In the genomic region with DNA sequence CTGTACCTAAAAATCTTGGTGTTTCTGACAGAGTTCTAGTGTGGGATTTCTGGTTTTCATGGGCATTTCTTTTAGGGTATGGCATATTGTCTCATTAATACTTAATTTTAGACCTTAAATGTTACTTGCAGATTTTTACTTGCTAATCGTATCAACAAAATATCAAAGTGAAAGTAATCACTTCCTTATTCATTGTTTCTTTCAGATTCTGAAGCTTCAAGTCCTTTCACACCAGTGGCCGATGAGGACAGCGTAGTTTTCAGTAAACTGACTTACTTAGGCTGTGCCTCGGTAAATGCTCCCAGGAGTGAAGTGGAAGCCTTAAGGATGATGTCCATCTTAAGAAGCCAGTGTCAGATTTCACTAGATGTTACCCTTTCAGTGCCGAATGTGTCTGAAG, we compare ENCODE assay signal across 27 cellular contexts.
"Had no signal": no experiment of that assay in that cellular context is flagged by ENCODE, and none has a peak within 500 bp of the region (broad histone marks: within the 10 kb centered on the region; RNA-seq: fewer than 3 reads in every experiment).

No MANE protein-coding gene starts in this region.

- H3K27ac ChIP-seq: heart right ventricle, left lung, ovary, right lobe of liver, thoracic aorta, WERI-Rb-1 had no signal

- H3K36me3 ChIP-seq: ovary had no signal

- H3K27ac Mint-ChIP-seq: activated CD4-positive, alpha-beta memory T cell treated with anti-CD3 and anti-CD28 coated beads, Interleukin-2, amount 10 ng/mL, durations not matched to agents 7 days and 5 days; activated CD4-positive, alpha-beta T cell treated with anti-CD3 and anti-CD28 coated beads, Interleukin-2, amount 10 ng/mL, durations not matched to agents 7 days and 5 days; activated naive CD4-positive, alpha-beta T cell treated with anti-CD3 and anti-CD28 coated beads, Interleukin-2, amount 50 U/mL, for 72 hours; effector memory CD8-positive, alpha-beta T cell; mesothelial cell of epicardium; progenitor cell of endocrine pancreas; T-helper 17 cell had no signal

- H3K4me1 Mint-ChIP-seq: mesothelial cell of epicardium, T-helper 17 cell had no signal

- H3K9me3 ChIP-seq: heart right ventricle, left lung, ovary, right lobe of liver, thoracic aorta had no signal

- DNase-seq: activated CD4-positive, alpha-beta memory T cell treated with anti-CD3 and anti-CD28 coated beads, Interleukin-2, amount 10 ng/mL, durations not matched to agents 7 days and 5 days; activated CD4-positive, alpha-beta T cell treated with anti-CD3 and anti-CD28 coated beads for 1 hour; activated CD4-positive, alpha-beta T cell treated with anti-CD3 and anti-CD28 coated beads, Interleukin-2, amount 10 ng/mL, durations not matched to agents 7 days and 5 days; activated naive CD4-positive, alpha-beta T cell; activated T-cell treated with anti-CD3 and anti-CD28 coated beads, Interleukin-2, amount 50 U/mL, for 48 hours; anterior cingulate cortex; cerebellar nuclear complex; cortex of kidney; effector memory CD8-positive, alpha-beta T cell; foreskin melanocyte; heart right ventricle; kidney glomerular epithelial cell; left lung; naive B cell; ovary; right lobe of liver; stimulated activated CD4-positive, alpha-beta T cell treated with anti-CD3 and anti-CD28 coated beads, Interleukin-2, amount 100 ng/mL, for 48 hours; stimulated activated naive CD8-positive, alpha-beta T cell treated with anti-CD3 and anti-CD28 coated beads, Interleukin-15, Interleukin-2, amounts not matched to agents 100 U/mL and 50 U/mL, for 24 hours; T-helper 17 cell; T1000; trophoblast cell; WERI-Rb-1 had no signal

- H3K9me3 Mint-ChIP-seq: activated CD4-positive, alpha-beta memory T cell treated with anti-CD3 and anti-CD28 coated beads, Interleukin-2, amount 10 ng/mL, durations not matched to agents 7 days and 5 days; activated CD4-positive, alpha-beta T cell treated with anti-CD3 and anti-CD28 coated beads, Interleukin-2, amount 10 ng/mL, durations not matched to agents 7 days and 5 days; activated naive CD4-positive, alpha-beta T cell treated with anti-CD3 and anti-CD28 coated beads, Interleukin-2, amount 50 U/mL, for 72 hours; effector memory CD8-positive, alpha-beta T cell; mesothelial cell of epicardium; naive B cell had no signal

- H3K27me3 ChIP-seq: heart right ventricle, left lung, ovary, right lobe of liver had no signal

- ATAC-seq: activated naive CD4-positive, alpha-beta T cell treated with anti-CD3 and anti-CD28 coated beads, Interleukin-2, amount 50 U/mL, for 72 hours; effector memory CD8-positive, alpha-beta T cell; heart right ventricle; left lung; right lobe of liver; stimulated activated naive CD8-positive, alpha-beta T cell treated with anti-CD3 and anti-CD28 coated beads, Interleukin-15, Interleukin-2, amounts not matched to agents 100 U/mL and 50 U/mL, for 24 hours; T-helper 17 cell had no signal

- H3K4me1 ChIP-seq: heart right ventricle, right lobe of liver had no signal

- H3K4me3 Mint-ChIP-seq: activated CD4-positive, alpha-beta memory T cell treated with anti-CD3 and anti-CD28 coated beads, Interleukin-2, amount 10 ng/mL, durations not matched to agents 7 days and 5 days; activated CD4-positive, alpha-beta T cell treated with anti-CD3 and anti-CD28 coated beads, Interleukin-2, amount 10 ng/mL, durations not matched to agents 7 days and 5 days; effector memory CD8-positive, alpha-beta T cell; mesothelial cell of epicardium; T-helper 17 cell had no signal

- H3K27me3 Mint-ChIP-seq: activated CD4-positive, alpha-beta memory T cell treated with anti-CD3 and anti-CD28 coated beads, Interleukin-2, amount 10 ng/mL, durations not matched to agents 7 days and 5 days; activated CD4-positive, alpha-beta T cell treated with anti-CD3 and anti-CD28 coated beads, Interleukin-2, amount 10 ng/mL, durations not matched to agents 7 days and 5 days; effector memory CD8-positive, alpha-beta T cell; naive B cell; progenitor cell of endocrine pancreas; T-helper 17 cell had no signal

- H3K4me3 ChIP-seq: heart right ventricle, left lung, lung, ovary, right lobe of liver, thoracic aorta had no signal
